Comparison of ENCODE assay signal across 16 cellular contexts in the genomic region with DNA sequence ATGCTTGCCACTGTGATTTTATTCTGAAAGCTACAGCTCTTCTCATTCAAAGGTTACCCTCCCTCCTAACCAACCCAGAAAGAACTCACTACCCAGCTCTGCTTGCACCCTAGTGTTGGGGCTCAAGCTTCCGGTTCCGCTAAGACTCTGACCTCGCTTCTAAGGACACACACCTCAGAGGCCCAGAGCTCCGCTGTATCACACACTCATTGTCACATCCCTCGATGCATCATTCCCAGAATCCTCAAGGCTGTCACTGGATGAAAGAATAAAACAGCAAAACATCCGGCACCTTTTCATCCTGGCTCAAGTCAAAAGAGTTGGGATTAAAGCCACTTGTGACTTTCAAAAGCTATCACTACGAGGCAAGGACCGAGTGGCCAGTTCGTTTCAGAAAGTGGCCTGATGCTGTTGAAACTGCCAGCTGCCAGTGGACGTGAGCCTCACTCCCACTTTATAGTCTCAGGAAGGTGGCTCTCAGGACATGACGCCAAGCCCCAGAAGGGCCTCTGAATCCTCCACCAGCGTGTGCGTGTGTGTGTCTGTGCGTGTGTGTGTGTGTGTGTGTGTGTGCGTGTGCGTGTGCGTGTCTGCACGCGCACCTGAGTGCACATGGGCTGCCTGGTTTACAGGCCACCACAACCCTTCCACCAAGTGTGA. TPM values are rescaled to one million over a fixed set of nuclear protein-coding genes. Genes with fewer than 3 reads are reported as not detected.
DNase-seq lines count a peak whose midpoint lies in the region; ATAC-seq, FAIRE-seq and TF ChIP-seq lines count a peak whose summit lies in the region.
"Had no signal": no experiment of that assay in that cellular context is flagged by ENCODE, and none has a peak within 500 bp of the region (broad histone marks: within the 10 kb centered on the region; RNA-seq: fewer than 3 reads in every experiment).

No MANE protein-coding gene starts in this region.

- H3K36me3 ChIP-seq in heart right ventricle (no peaks in the 10 kb centered on the region), brain microvascular endothelial cell (replicated peaks) (peaks cover 4% of the 10 kb centered on the region), testis (ENCODE audit: low read depth, missing control alignments) (no peaks in the 10 kb centered on the region)
- H3K36me3 ChIP-seq: spleen had no signal

- intact Hi-C loops in heart right ventricle (cut with DNase I): loop anchor here in 1 of 10 donors (5.0 kb wide), 1 partner anchor 1748 kb away; no protein-coding TSS in a partner anchor
- intact Hi-C loops in cardiac septum (cut with DNase I): no loop called here
- intact Hi-C loops in testis (cut with DNase I; ENCODE audit: low total_unique reads): no loop called here

- H3K36me3 Mint-ChIP-seq in osteocyte (ENCODE audit: unreplicated experiment): peaks cover 5% of the 10 kb centered on the region
- H3K36me3 Mint-ChIP-seq: naive thymus-derived CD8-positive, alpha-beta T cell; WTC11 had no signal

- H3K4me3 Mint-ChIP-seq in osteocyte (ENCODE audit: unreplicated experiment): peak overlapping the region; percentile 64
- H3K4me3 Mint-ChIP-seq: naive thymus-derived CD8-positive, alpha-beta T cell; stimulated activated naive CD8-positive, alpha-beta T cell treated with anti-CD3 and anti-CD28 coated beads, Interleukin-15, Interleukin-2, amounts not matched to agents 100 ng/mL and 50 ng/mL, for 24 hours; WTC11 had no signal

- no peaks in the 10 kb centered on the region for H3K27me3 Mint-ChIP-seq in osteocyte (ENCODE audit: unreplicated experiment)
- H3K27me3 Mint-ChIP-seq: stimulated activated naive CD8-positive, alpha-beta T cell treated with anti-CD3 and anti-CD28 coated beads, Interleukin-15, Interleukin-2, amounts not matched to agents 100 ng/mL and 50 ng/mL, for 24 hours had no signal

- H3K4me1 Mint-ChIP-seq in osteocyte (ENCODE audit: unreplicated experiment): peaks cover 82% of the 10 kb centered on the region

- FAIRE-seq in urothelium cell line (lab: Jason Lieb, UNC): peak; percentile 83

- H3K27me3 ChIP-seq in heart right ventricle: no peaks in the 10 kb centered on the region
- H3K27me3 ChIP-seq in brain microvascular endothelial cell (replicated peaks): no peaks in the 10 kb centered on the region
- no peaks in the 10 kb centered on the region for H3K27me3 ChIP-seq in testis
- H3K27me3 ChIP-seq: spleen had no signal

- H3K9me3 ChIP-seq in heart right ventricle: no peaks in the 10 kb centered on the region
- H3K9me3 ChIP-seq in testis: no peaks in the 10 kb centered on the region
- H3K9me3 ChIP-seq: spleen had no signal

- no peak overlapping the region for H3K4me3 ChIP-seq in heart right ventricle
- H3K4me3 ChIP-seq in brain microvascular endothelial cell (ENCODE audit: low read depth, low read length): no peak overlapping the region
- H3K4me3 ChIP-seq in testis: no peak overlapping the region
- H3K4me3 ChIP-seq: spleen had no signal

- H3K9me3 Mint-ChIP-seq in osteocyte (ENCODE audit: unreplicated experiment): no peaks in the 10 kb centered on the region
- H3K9me3 Mint-ChIP-seq: activated T-helper 2 cell treated with anti-CD3 and anti-CD28 coated beads, Interferon-gamma antibody, Interleukin-2, Interleukin-4, amounts not matched to agents 10 μg/mL and 5 μg/mL and 100 μg/mL, durations not matched to agents 14 hours and 24 hours and 36 hours; stimulated activated naive CD8-positive, alpha-beta T cell treated with anti-CD3 and anti-CD28 coated beads, Interleukin-15, Interleukin-2, amounts not matched to agents 100 ng/mL and 50 ng/mL, for 24 hours; WTC11 had no signal

- H3K4me1 ChIP-seq in heart right ventricle (peaks cover 11 to 75% (median 37%) of the 10 kb centered on the region in 9 donors), testis (peaks cover 11% of the 10 kb centered on the region)

- no peak for DNase-seq in heart right ventricle
- no peak for DNase-seq in cardiac septum (ENCODE audit: low spot score)
- DNase-seq in brain microvascular endothelial cell: no peak
- no peak for DNase-seq in osteocyte (ENCODE audit: extremely low spot score, unreplicated experiment)
- DNase-seq in urothelium cell line (ENCODE audit: low spot score): no peak
- DNase-seq in epidermal melanocyte (ENCODE audit: insufficient read length, low spot score): no peak
- DNase-seq in testis: no peak
- DNase-seq in pons (ENCODE audit: low spot score): no peak
- DNase-seq: naive thymus-derived CD8-positive, alpha-beta T cell; NCI-H1417 treated with DMSO at 0.1 percent for 48 hours; NCI-H345; spleen had no signal

- H3K27ac ChIP-seq in heart right ventricle: peak overlapping the region in 8 of 10 donors; percentile 1 to 79 (median 64)
- peak overlapping the region; percentile 96 for H3K27ac ChIP-seq in brain microvascular endothelial cell
- H3K27ac ChIP-seq in testis: no peak overlapping the region
- H3K27ac ChIP-seq: spleen had no signal

- no peak for ATAC-seq in heart right ventricle
- ATAC-seq: left lobe of liver; naive thymus-derived CD8-positive, alpha-beta T cell; WTC11 had no signal

- 76 to 78% methylated on average over 19 of the region's 19 CpGs for WGBS in heart right ventricle, 2 donors
- 80% methylated on average over 17 to 19 of the region's 19 CpGs for WGBS in testis, 2 donors

- peak overlapping the region; percentile 95 for H3K27ac Mint-ChIP-seq in osteocyte (ENCODE audit: unreplicated experiment)
- H3K27ac Mint-ChIP-seq: activated T-helper 2 cell treated with anti-CD3 and anti-CD28 coated beads, Interferon-gamma antibody, Interleukin-2, Interleukin-4, amounts not matched to agents 10 μg/mL and 5 μg/mL and 100 μg/mL, durations not matched to agents 14 hours and 24 hours and 36 hours; WTC11 had no signal

- TF ChIP-seq CTCF in heart right ventricle (IDR thresholded peaks at IDR 0.05) (no peak), brain microvascular endothelial cell (IDR thresholded peaks at IDR 0.05; ENCODE audit: low read depth, low read length, missing control alignments) (no peak), osteocyte (IDR thresholded peaks at IDR 0.05) (no peak), testis (IDR thresholded peaks at IDR 0.05) (no peak)

- TF ChIP-seq POLR2A in testis (IDR thresholded peaks at IDR 0.05): no peak

- in situ Hi-C loops in brain microvascular endothelial cell (cut with HindIII; ENCODE audit: low pct_ligation_motif_present, low sequenced_read_pairs): no loop called here

RNA-seq across cellular contexts. Expression of a gene that starts 29.0 kb away (rescaled TPM):
- total RNA-seq in heart right ventricle (10 to 100 TPM in 6 of 10 donors, 1 to 10 TPM in 4; 7.9 to 15.2 (median 11.7) TPM), cardiac septum (15.7 TPM), osteocyte (89.1 and 97.0 TPM in 2 replicates), testis (10 to 100 TPM; 15.7 to 19.9 TPM)
- polyA plus RNA-seq in heart right ventricle (1 to 10 TPM; 1.6 to 4.0 TPM), testis (ENCODE audit: insufficient read depth, low read depth, low replicate concordance) (3.3 TPM)

Comparison
In these comparisons a context has a peak if more than half of its experiments do, and no peak if none do; other contexts are left out.
1. H3K27ac ChIP-seq: peak in heart right ventricle (8 of 10) and brain microvascular endothelial cell (single experiment); none in testis (0 of 2).